Comparison of ENCODE assay signal across 21 cellular contexts in the genomic region with DNA sequence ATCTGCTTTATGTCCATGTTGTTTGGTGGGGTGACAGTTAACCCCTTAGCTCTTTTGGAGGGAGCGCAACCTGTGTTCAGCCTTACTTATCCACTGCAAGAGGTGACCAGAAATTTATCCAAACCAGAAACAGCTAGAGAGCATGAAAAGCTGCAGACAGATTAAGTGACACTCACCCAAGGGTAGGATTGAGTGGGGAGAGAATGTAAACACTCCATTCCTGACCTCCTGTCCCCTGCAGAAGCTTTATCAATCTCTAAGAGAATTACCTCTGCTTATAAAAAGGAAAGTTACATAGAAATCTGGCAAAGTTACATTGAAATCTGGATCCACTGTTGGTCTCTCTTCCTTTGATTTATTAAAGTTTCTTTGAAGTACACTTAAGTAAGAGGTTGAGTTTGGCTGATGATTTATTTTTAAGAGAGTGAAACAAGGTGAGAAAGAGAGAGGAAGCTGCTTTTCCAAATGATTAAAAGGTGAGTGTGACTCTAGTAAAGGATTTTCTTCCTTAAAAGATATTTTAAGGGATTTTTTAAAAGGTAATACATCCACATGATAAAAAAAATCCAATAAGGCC.
"Had no signal": no experiment of that assay in that cellular context is flagged by ENCODE, and none has a peak within 500 bp of the region (broad histone marks: within the 10 kb centered on the region; RNA-seq: fewer than 3 reads in every experiment).

No MANE protein-coding gene starts in this region.

- DNase-seq: activated CD4-positive, alpha-beta T cell treated with anti-CD3 and anti-CD28 coated beads for 48 hours; activated CD4-positive, alpha-beta T cell treated with anti-CD3 and anti-CD28 coated beads, Interleukin-2, amount 50 U/mL, for 4 hours; activated CD4-positive, CD25-positive, alpha-beta regulatory T cell treated with anti-CD3 and anti-CD28 coated beads, Interleukin-2, amount 50 U/mL, for 72 hours; activated CD8-positive, alpha-beta memory T cell treated with anti-CD3 and anti-CD28 coated beads, Interleukin-2, amount 50 U/mL, for 48 hours; activated CD8-positive, alpha-beta T cell treated with anti-CD3 and anti-CD28 coated beads, Interleukin-2, amount 10 ng/mL, durations not matched to agents 7 days and 5 days; activated naive CD4-positive, alpha-beta T cell treated with anti-CD3 and anti-CD28 coated beads, Interleukin-2, amount 50 U/mL, for 16 hours; activated naive CD8-positive, alpha-beta T cell treated with anti-CD3 and anti-CD28 coated beads, Interleukin-2, amount 10 ng/mL, durations not matched to agents 7 days and 5 days; activated T-cell treated with anti-CD3 and anti-CD28 coated beads, Interleukin-2, amount 50 U/mL, for 1 hour; aorta; caudate nucleus; Kasumi-1; NCI-H1105 treated with DMSO at 0.1 percent for 48 hours; NCI-H1436 treated with DMSO at 0.1 percent for 48 hours; NCI-H1930; NCI-H446; NCI-H526; PC-3; SHP77 had no signal

- H3K27me3 ChIP-seq: breast epithelium, SJSA1 had no signal

- H3K27ac ChIP-seq: breast epithelium, SJSA1 had no signal

- ATAC-seq: activated CD8-positive, alpha-beta T cell treated with anti-CD3 and anti-CD28 coated beads, Interleukin-2, amount 10 ng/mL, durations not matched to agents 7 days and 5 days; PC-3; WTC11 had no signal

- H3K4me1 ChIP-seq: breast epithelium, SJSA1 had no signal

- H3K36me3 ChIP-seq: breast epithelium, SJSA1 had no signal

- H3K9me3 ChIP-seq: SJSA1 had no signal

- H3K4me3 ChIP-seq: breast epithelium, SJSA1 had no signal
